Comparison of ENCODE assay signal across 8 cellular contexts in genomic region chr17:47324224-47325020, GRCh38. TPM values are rescaled to one million over a fixed set of nuclear protein-coding genes. Genes with fewer than 3 reads are reported as not detected.
DNase-seq lines count a peak whose midpoint lies in the region; ATAC-seq and TF ChIP-seq lines count a peak whose summit lies in the region.

No MANE protein-coding gene starts in this region.

- peak; percentile 29 for ATAC-seq in GM21423 (IDR thresholded peaks at IDR 0.05; ENCODE audit: unreplicated experiment)

- H3K27ac ChIP-seq in DOHH2 (ENCODE audit: low read depth, low read length) (no peak overlapping the region), angular gyrus (ENCODE audit: low read depth, low read length) (peak overlapping the region; percentile 63), skeletal muscle tissue (ENCODE audit: low read depth, low read length) (peak overlapping the region; percentile 85)

- H3K9me2 ChIP-seq in DOHH2 (replicated peaks; ENCODE audit: control insufficient read depth, low read length): no peaks in the 10 kb centered on the region

- DNase-seq in KG1 (lab: John Stamatoyannopoulos, UW): peak; percentile 59
- DNase-seq in SKM-1 treated with dmso at 0.1 percent for 144 hours (lab: John Stamatoyannopoulos, UW; ENCODE audit: unreplicated experiment): peak; percentile 87
- no peak for DNase-seq in HPDE6-E6E7 (ENCODE audit: extremely low spot score)

- peaks cover 23% of the 10 kb centered on the region for H3K4me1 ChIP-seq in DOHH2 (ENCODE audit: control insufficient read depth, low read length)
- H3K4me1 ChIP-seq in skeletal muscle tissue (ENCODE audit: control insufficient read depth in 3 of 3, insufficient read depth in 3 of 3, low read length in 3 of 3): peaks cover 0 to 14% (median 5%) of the 10 kb centered on the region in 3 donors

- H3K4me3 ChIP-seq in DOHH2 (ENCODE audit: low read length) (peak overlapping the region; percentile 83), iPS-11a (ENCODE audit: low read depth, low read length) (peak overlapping the region; percentile 51), skeletal muscle tissue (ENCODE audit: low read length in 3 of 3) (peak overlapping the region; percentile 81 to 83 (median 82))

- H3K9ac ChIP-seq in skeletal muscle tissue (ENCODE audit: low read depth in 1 of 3, low read length in 3 of 3): peak overlapping the region; percentile 57 to 84 (median 67)

- peak overlapping the region; percentile 99 for H3K4me2 ChIP-seq in DOHH2 (ENCODE audit: low read length)

- no peaks in the 10 kb centered on the region for H4K20me1 ChIP-seq in DOHH2 (ENCODE audit: control insufficient read depth, insufficient read depth, low read depth, low read length)

- no peaks in the 10 kb centered on the region for H3K36me3 ChIP-seq in DOHH2 (ENCODE audit: control insufficient read depth, low read length)
- H3K36me3 ChIP-seq in skeletal muscle tissue (ENCODE audit: control insufficient read depth in 3 of 3, insufficient read depth in 3 of 3, low read length in 3 of 3): no peaks in the 10 kb centered on the region

- H3K9me3 ChIP-seq in DOHH2 (ENCODE audit: control insufficient read depth, insufficient read depth, low read length) (peaks cover 3% of the 10 kb centered on the region; the same call in 1 of the 2 replicates), skeletal muscle tissue (ENCODE audit: control insufficient read depth in 3 of 3, low read length in 3 of 3) (peaks cover 0 to 2% (median 2%) of the 10 kb centered on the region in 3 donors)

- TF ChIP-seq CTCF in DOHH2 (IDR thresholded peaks at IDR 0.05; ENCODE audit: low read depth, low read length, poor library complexity, severe bottlenecking): no peak

- peaks cover 18% of the 10 kb centered on the region for H3F3A ChIP-seq in DOHH2 (ENCODE audit: control insufficient read depth, insufficient read depth)

- no peaks in the 10 kb centered on the region for H3K79me2 ChIP-seq in DOHH2 (ENCODE audit: control insufficient read depth, low read length)

- H3K27me3 ChIP-seq in DOHH2 (ENCODE audit: control insufficient read depth, low read length) (peaks cover 47% of the 10 kb centered on the region), skeletal muscle tissue (ENCODE audit: control insufficient read depth in 3 of 3, insufficient read depth in 3 of 3, low read length in 3 of 3) (peaks cover 0 to 6% (median 5%) of the 10 kb centered on the region in 3 donors)

RNA-seq across cellular contexts. Expression of gene EFCAB13, which starts 0.7 kb away (rescaled TPM):
- total RNA-seq in skeletal muscle tissue: 5.2 TPM
